ENCODE assay signal across 8 cellular contexts in the genomic region with DNA sequence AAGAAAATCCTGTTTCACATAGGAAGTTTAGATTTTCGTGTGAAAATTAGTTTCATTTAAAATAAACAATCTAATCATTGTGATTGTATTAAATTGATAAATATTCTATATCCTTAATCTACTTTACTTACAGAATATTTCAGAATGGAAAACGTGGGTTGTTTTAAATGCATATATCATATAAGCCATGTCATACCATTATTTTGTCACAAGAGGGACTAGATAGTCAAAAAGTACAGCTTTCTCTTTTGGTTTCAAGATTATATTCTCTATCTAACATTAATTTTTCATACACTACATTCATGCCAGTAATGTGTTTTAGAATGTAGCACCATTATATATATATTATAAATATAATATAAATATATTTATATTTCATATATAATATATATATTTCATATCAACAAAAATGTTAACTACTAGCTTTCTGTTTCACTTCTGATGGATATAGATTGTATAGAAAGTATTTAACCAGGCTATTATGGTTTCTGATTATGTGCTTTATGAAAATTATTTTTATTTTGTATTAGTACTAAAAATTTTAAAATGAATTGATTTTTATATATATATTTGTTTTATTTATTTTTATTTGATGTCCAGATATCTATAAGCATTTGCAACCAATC. TPM values are rescaled to one million over a fixed set of nuclear protein-coding genes. Genes with fewer than 3 reads are reported as not detected.
A peak's percentile ranks its signal among the peaks of the same experiment; 100 is the strongest.
DNase-seq lines count a peak whose midpoint lies in the region; ATAC-seq and TF ChIP-seq lines count a peak whose summit lies in the region.
"Had no signal": no experiment of that assay in that cellular context is flagged by ENCODE, and none has a peak within 500 bp of the region (broad histone marks: within the 10 kb centered on the region; RNA-seq: fewer than 3 reads in every experiment).

No MANE protein-coding gene starts in this region.

- H3K9ac ChIP-seq in SU-DHL-6 (ENCODE audit: low read length), result no peak overlapping the region

- no peaks in the 10 kb centered on the region for H3K36me3 ChIP-seq in SU-DHL-6 (ENCODE audit: low read length)

- H3K9me3 ChIP-seq in SU-DHL-6 (ENCODE audit: insufficient read depth, low read length), result no peaks in the 10 kb centered on the region

- no peak overlapping the region for H3K27ac ChIP-seq in SU-DHL-6 (ENCODE audit: low read depth, low read length)

- TF ChIP-seq CTCF in GM12865 (IDR thresholded peaks at IDR 0.05; ENCODE audit: insufficient read depth, low read depth, low read length, missing control alignments) (peak; percentile 27), HFFc6 (IDR thresholded peaks at IDR 0.05) (peak; percentile 81), SU-DHL-6 (IDR thresholded peaks at IDR 0.05; ENCODE audit: insufficient read depth, low read length, poor library complexity, severe bottlenecking) (peak; percentile 30)

- peak overlapping the region; percentile 49; the same call in 1 of the 2 replicates for H3K27ac Mint-ChIP-seq in HFFc6
- H3K27ac Mint-ChIP-seq in activated T-helper 17 cell treated with anti-CD3 and anti-CD28 coated beads, Interleukin-2, amount 50 U/mL, for 72 hours, result no peak overlapping the region

- H3K4me3 Mint-ChIP-seq in HFFc6, result no peak overlapping the region
- no peak overlapping the region for H3K4me3 Mint-ChIP-seq in activated T-helper 17 cell treated with anti-CD3 and anti-CD28 coated beads, Interleukin-2, amount 50 U/mL, for 72 hours

- no peaks in the 10 kb centered on the region for H3K9me3 Mint-ChIP-seq in HFFc6
- no peaks in the 10 kb centered on the region for H3K9me3 Mint-ChIP-seq in activated T-helper 17 cell treated with anti-CD3 and anti-CD28 coated beads, Interleukin-2, amount 50 U/mL, for 72 hours

- ATAC-seq in activated T-helper 17 cell treated with anti-CD3 and anti-CD28 coated beads, Interleukin-2, amount 50 U/mL, for 72 hours (replicated peaks), result no peak

- H3K9me2 ChIP-seq in SU-DHL-6 (replicated peaks; ENCODE audit: insufficient read depth, low read length), result no peaks in the 10 kb centered on the region

- no peaks in the 10 kb centered on the region for H3K79me2 ChIP-seq in SU-DHL-6 (ENCODE audit: insufficient read depth, low read length)

- H3K27me3 ChIP-seq in SU-DHL-6 (ENCODE audit: low read length), result no peaks in the 10 kb centered on the region

- H3F3A ChIP-seq in SU-DHL-6 (ENCODE audit: insufficient read depth), result 0 out of 2 replicates have a peak, but pooled peaks cover 6% of the 10 kb centered on the region

- H3K27me3 Mint-ChIP-seq in HFFc6 (ENCODE audit: insufficient read depth), result no peaks in the 10 kb centered on the region; the same call in 1 of the 2 replicates
- H3K27me3 Mint-ChIP-seq in activated T-helper 17 cell treated with anti-CD3 and anti-CD28 coated beads, Interleukin-2, amount 50 U/mL, for 72 hours, result no peaks in the 10 kb centered on the region

- no peaks in the 10 kb centered on the region for H4K20me1 ChIP-seq in SU-DHL-6 (ENCODE audit: low read depth, low read length)

- no peak overlapping the region for H3K4me2 ChIP-seq in SU-DHL-6 (ENCODE audit: low read depth, low read length, poor library complexity, severe bottlenecking)

- no peak overlapping the region for H2AFZ ChIP-seq in SU-DHL-6 (ENCODE audit: low read depth, low read length, severe bottlenecking)

- DNase-seq in GM12865 (ENCODE audit: low read depth) (no peak), HFFc6 (no peak), myocyte (ENCODE audit: low read depth) (peak; percentile 20), NCI-H187 treated with DMSO at 0.1 percent for 48 hours (lab: John Stamatoyannopoulos, UW) (no peak), NCI-H1092 (lab: John Stamatoyannopoulos, UW) (no peak)

- H3K4me3 ChIP-seq in GM12865 (ENCODE audit: low read depth, low read length) (no peak overlapping the region), SU-DHL-6 (ENCODE audit: insufficient read depth, low read length, poor library complexity, severe bottlenecking) (no peak overlapping the region)
- H3K4me3 ChIP-seq: lung had no signal

- 0 out of 2 replicates have a peak, but pooled peaks cover 4% of the 10 kb centered on the region for H3K36me3 Mint-ChIP-seq in HFFc6 (ENCODE audit: low read depth)
- H3K36me3 Mint-ChIP-seq in activated T-helper 17 cell treated with anti-CD3 and anti-CD28 coated beads, Interleukin-2, amount 50 U/mL, for 72 hours (ENCODE audit: low read depth), result no peaks in the 10 kb centered on the region

- H3K4me1 Mint-ChIP-seq in HFFc6 (ENCODE audit: low read depth), result peaks cover 67% of the 10 kb centered on the region
- H3K4me1 Mint-ChIP-seq in activated T-helper 17 cell treated with anti-CD3 and anti-CD28 coated beads, Interleukin-2, amount 50 U/mL, for 72 hours, result no peaks in the 10 kb centered on the region

RNA-seq across cellular contexts. Expression of a gene that starts 45.3 kb away (rescaled TPM):
- under 1 TPM in 4 of 6 experiments, not detected in 2; 0.24 to 0.71 (median 0.34) TPM for total RNA-seq in HFFc6 (2021; fragmentation: NEBNext Ultra II Directional; extraction: Animal tissue kit (Norgen Biotek cat#: 25700))
- 0.72 TPM in 1 of 2 replicates, not detected in the other for total RNA-seq in myocyte
- not detected for polyA plus RNA-seq in myocyte (2012)
- total RNA-seq in activated T-helper 17 cell treated with anti-CD3 and anti-CD28 coated beads, Interleukin-2, amount 50 U/mL, for 72 hours, result not detected
- total RNA-seq: lung had no signal
- polyA plus RNA-seq: lung had no signal

Comparison
In these comparisons a context has a peak if more than half of its experiments do, and no peak if none do; other contexts are left out.
1. CTCF ChIP-seq: peak in every context shown above with its lines; median percentile 81 in HFFc6; 30 in SU-DHL-6; 27 in GM12865.